ENCODE assay signal across 8 cellular contexts in genomic region chr2:176554107-176555048, GRCh38.
DNase-seq lines count a peak whose midpoint lies in the region; ATAC-seq and TF ChIP-seq lines count a peak whose summit lies in the region.

No MANE protein-coding gene starts in this region.

- peak; percentile 76 to 97 (median 88) for TF ChIP-seq CTCF in adrenal gland (IDR thresholded peaks at IDR 0.05)

- no peaks in the 10 kb centered on the region for H3K36me3 ChIP-seq in adrenal gland (replicated peaks in 1 of 2)

- no peaks in the 10 kb centered on the region for H3K9me3 ChIP-seq in adrenal gland (replicated peaks in 1 of 3)

- intact Hi-C loops in adrenal gland (cut with DNase I) (loop anchor here (2.0 to 10.0 kb wide), 4 partner anchors 100 to 427 kb away; partner anchors contain the start of gene HOXD8 (in 1 of the 2)), Right ventricle myocardium superior (cut with DNase I) (loop anchor here (5.0 kb wide), 3 partner anchors 83 to 412 kb away; no protein-coding TSS in a partner anchor)

- peak overlapping the region in 4 of 5 donors; percentile 44 to 83 (median 78) for H3K27ac ChIP-seq in adrenal gland

- peak; percentile 86 for ATAC-seq in Right ventricle myocardium superior (ENCODE audit: poor library complexity)
- ATAC-seq in GM21723 (IDR thresholded peaks at IDR 0.05; ENCODE audit: unreplicated experiment), result no peak

- DNase-seq in NCI-H187 (lab: John Stamatoyannopoulos, UW) (peak; percentile 23 to 67), NCI-H187 treated with DMSO at 0.1 percent for 48 hours (lab: John Stamatoyannopoulos, UW) (no peak), KG1 (lab: John Stamatoyannopoulos, UW) (peak; percentile 21), adrenal gland (peak; percentile 27 to 76 (median 44)), Right ventricle myocardium superior (peak; percentile 40), pons (ENCODE audit: low spot score) (peak; percentile 74)

- no peaks in the 10 kb centered on the region for H3K27me3 ChIP-seq in adrenal gland

- H3K4me3 ChIP-seq in adrenal gland, result peak overlapping the region in 2 of 4 donors; percentile 27 to 57

- peaks cover 0 to 22% of the 10 kb centered on the region in 2 donors for H3K4me1 ChIP-seq in adrenal gland (replicated peaks in 1 of 2)

- peak in 1 of 2 donors; percentile 2 for TF ChIP-seq POLR2A in adrenal gland (IDR thresholded peaks at IDR 0.05)

- WGBS in adrenal gland, 4 donors, result 9 to 10% (median 9%) methylated on average over 17 of the region's 17 CpGs

TF ChIP-seq in PFSK-1, 5 proteins besides CTCF, POLR2A, EP300 and RAD21:
- TF ChIP-seq REST (IDR thresholded peaks at IDR 0.05; ENCODE audit: insufficient read depth in 1 of 2, low read depth in 2 of 2, low read length in 2 of 2), result no peak
- no peak for TF ChIP-seq SIN3A (IDR thresholded peaks at IDR 0.05; ENCODE audit: borderline replicate concordance, insufficient read depth, low read length)
- peak; percentile 7; the same call in 1 of the 2 replicates for TF ChIP-seq TAF1 (IDR thresholded peaks at IDR 0.05; ENCODE audit: borderline replicate concordance, insufficient read depth, low read length)
- TF ChIP-seq POLR2AphosphoS5 (IDR thresholded peaks at IDR 0.05; ENCODE audit: low read depth, low read length), result no peak
- peak; percentile 35 for TF ChIP-seq FOXP2 (optimal IDR thresholded peaks at IDR 0.05; ENCODE audit: borderline replicate concordance, extremely low read depth, extremely low read length, insufficient read depth)
